ENCODE assay signal across 32 cellular contexts in the genomic region with DNA sequence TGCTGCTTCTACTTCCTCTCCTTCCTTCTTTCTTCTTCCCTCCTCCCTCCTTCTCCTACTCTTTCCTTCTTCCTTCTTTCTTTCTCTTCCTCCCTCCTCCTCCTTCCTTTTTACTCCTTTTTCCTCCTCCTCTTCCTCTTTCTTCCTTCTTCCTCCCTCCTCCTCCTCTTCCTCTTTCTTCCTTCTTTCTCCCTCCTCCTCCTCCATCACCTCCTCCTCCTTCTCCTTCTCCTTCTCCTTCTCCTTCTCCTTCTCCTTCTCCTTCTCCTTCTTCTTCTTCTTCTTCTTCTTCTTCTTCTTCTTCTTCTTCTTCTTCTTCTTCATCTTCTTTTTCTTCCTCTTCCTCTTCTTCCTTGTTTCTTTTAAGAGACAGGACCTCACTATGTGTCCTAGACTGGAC.
"Had no signal": no experiment of that assay in that cellular context is flagged by ENCODE, and none has a peak within 500 bp of the region (broad histone marks: within the 10 kb centered on the region; RNA-seq: fewer than 3 reads in every experiment).

No MANE protein-coding gene starts in this region.

- H3K36me3 ChIP-seq: adrenal gland, ascending aorta, brain microvascular endothelial cell, breast epithelium, cardiac muscle cell had no signal

- H3K9me3 ChIP-seq: adrenal gland, ascending aorta, body of pancreas, breast epithelium had no signal

- H3K27ac ChIP-seq: adrenal gland, ascending aorta, body of pancreas, brain microvascular endothelial cell, breast epithelium, cardiac muscle cell had no signal

- ATAC-seq: activated naive CD4-positive, alpha-beta T cell treated with anti-CD3 and anti-CD28 coated beads, Interleukin-2, amount 50 U/mL, for 72 hours; activated naive CD8-positive, alpha-beta T cell treated with anti-CD3 and anti-CD28 coated beads, Interleukin-2, amount 50 U/mL, for 24 hours; activated T-cell treated with anti-CD3 and anti-CD28 coated beads, Interleukin-2, amount 50 U/mL, for 4 hours; activated T-cell treated with anti-CD3 and anti-CD28 coated beads, Interleukin-2, amount 50 U/mL, for 72 hours; activated T-helper 17 cell treated with anti-CD3 and anti-CD28 coated beads, Interleukin-2, amount 50 U/mL, for 72 hours; body of pancreas had no signal

- FAIRE-seq: astrocyte, bronchial epithelial cell had no signal

- DNase-seq: activated effector memory CD4-positive, alpha-beta T cell treated with anti-CD3 and anti-CD28 coated beads, Interleukin-2, amount 50 U/mL, for 16 hours; activated effector memory CD4-positive, alpha-beta T cell treated with Interleukin-2 at 50 U/mL for 16 hours; activated gamma-delta T cell; activated gamma-delta T cell treated with Interleukin-2 at 50 U/mL for 16 hours; activated naive CD4-positive, alpha-beta T cell; activated naive CD4-positive, alpha-beta T cell treated with anti-CD3 and anti-CD28 coated beads for 36 hours; activated naive CD4-positive, alpha-beta T cell treated with anti-CD3 and anti-CD28 coated beads, Interleukin-2, amount 10 ng/mL, durations not matched to agents 7 days and 5 days; activated naive CD4-positive, alpha-beta T cell treated with Interleukin-2 at 50 U/mL for 16 hours; activated naive CD8-positive, alpha-beta T cell treated with anti-CD3 and anti-CD28 coated beads for 36 hours; activated naive CD8-positive, alpha-beta T cell treated with anti-CD3 and anti-CD28 coated beads, Interleukin-2, amount 10 ng/mL, durations not matched to agents 7 days and 5 days; activated naive CD8-positive, alpha-beta T cell treated with anti-CD3 and anti-CD28 coated beads, Interleukin-2, amount 50 U/mL, for 24 hours; activated T-cell treated with anti-CD3 and anti-CD28 coated beads, Interleukin-2, amount 50 U/mL, for 24 hours; activated T-cell treated with anti-CD3 and anti-CD28 coated beads, Interleukin-2, amount 50 U/mL, for 4 hours; activated T-cell treated with anti-CD3 and anti-CD28 coated beads, Interleukin-2, amount 50 U/mL, for 48 hours; activated T-cell treated with anti-CD3 and anti-CD28 coated beads, Interleukin-2, amount 50 U/mL, for 72 hours; adrenal gland; amniotic stem cell; amygdala; anterior cingulate cortex; aorta; body of pancreas; brain microvascular endothelial cell; caudate nucleus; central memory CD4-positive, alpha-beta T cell; cerebellar nuclear complex had no signal

- H3K4me1 ChIP-seq: adrenal gland, ascending aorta, body of pancreas, breast epithelium had no signal

- H3K4me3 ChIP-seq: adrenal gland, ascending aorta, body of pancreas, breast epithelium, cardiac muscle cell had no signal

- H3K27me3 ChIP-seq: adrenal gland, ascending aorta, body of pancreas, brain microvascular endothelial cell, cardiac muscle cell had no signal
